1 cellular context compared by ENCODE assay signal in genomic region chr12:19440019-19440858, GRCh38.
A peak's percentile ranks its signal among the peaks of the same experiment; 100 is the strongest.
TF ChIP-seq lines count a peak whose summit lies in the region.

No MANE protein-coding gene starts in this region.

TF ChIP-seq in HepG2, 621 proteins besides CTCF, POLR2A, EP300 and RAD21 (continued from another document and continues in another):
- TF ChIP-seq GABPA (IDR thresholded peaks at IDR 0.05; ENCODE audit: low read depth, low read length) (no peak), GABPA (CRISPR knock-in tag; IDR thresholded peaks at IDR 0.05; ENCODE audit: low read depth) (peak; percentile 17; the same call in 1 of the 2 replicates), TCF12 (IDR thresholded peaks at IDR 0.05) (no peak), TCF12 (CRISPR knock-in tag; IDR thresholded peaks at IDR 0.05) (no peak), KAT7 (CRISPR knock-in tag; IDR thresholded peaks at IDR 0.05; ENCODE audit: borderline replicate concordance) (no peak), TEF (CRISPR knock-in tag; IDR thresholded peaks at IDR 0.05) (no peak), HES4 (CRISPR knock-in tag; IDR thresholded peaks at IDR 0.05; ENCODE audit: borderline replicate concordance) (peak; percentile 33; the same call in 1 of the 2 replicates), SIN3A (IDR thresholded peaks at IDR 0.05; ENCODE audit: borderline replicate concordance, low read depth, low read length) (peak; percentile 70; the same call in 1 of the 2 replicates), SIX1 (CRISPR knock-in tag; IDR thresholded peaks at IDR 0.05; ENCODE audit: borderline replicate concordance) (no peak), SMARCC2 (IDR thresholded peaks at IDR 0.05) (no peak), PHF8 (CRISPR knock-in tag; IDR thresholded peaks at IDR 0.05) (peak; percentile 48; the same call in 1 of the 2 replicates), ELF3 (CRISPR knock-in tag; IDR thresholded peaks at IDR 0.05) (no peak), SRSF9 (IDR thresholded peaks at IDR 0.05; ENCODE audit: borderline replicate concordance, insufficient read depth, low read depth, low read length, poor library complexity, severe bottlenecking) (no peak), ZNF142 (CRISPR knock-in tag; IDR thresholded peaks at IDR 0.05) (no peak), PHB2 (IDR thresholded peaks at IDR 0.05; ENCODE audit: partially characterized antibody) (no peak), ATM (IDR thresholded peaks at IDR 0.05; ENCODE audit: borderline replicate concordance) (no peak), MLXIP (CRISPR knock-in tag; IDR thresholded peaks at IDR 0.05; ENCODE audit: borderline replicate concordance) (no peak), ZNF276 (CRISPR knock-in tag; IDR thresholded peaks at IDR 0.05; ENCODE audit: low read depth) (no peak), ZNF839 (CRISPR knock-in tag; IDR thresholded peaks at IDR 0.05; ENCODE audit: borderline replicate concordance) (no peak), ZNF549 (CRISPR knock-in tag; IDR thresholded peaks at IDR 0.05) (no peak), ZNF382 (CRISPR knock-in tag; IDR thresholded peaks at IDR 0.05; ENCODE audit: borderline replicate concordance) (no peak), NPAS2 (CRISPR knock-in tag; IDR thresholded peaks at IDR 0.05; ENCODE audit: borderline replicate concordance) (no peak), JARID2 (CRISPR knock-in tag; IDR thresholded peaks at IDR 0.05; ENCODE audit: insufficient replicate concordance) (no peak), PITX1 (CRISPR knock-in tag; IDR thresholded peaks at IDR 0.05) (no peak), HOXA9 (CRISPR knock-in tag; IDR thresholded peaks at IDR 0.05; ENCODE audit: borderline replicate concordance) (0 out of 2 replicates have a peak, but pooled peaks have one; percentile 62), ZNF296 (CRISPR knock-in tag; conservative IDR thresholded peaks at IDR 0.05) (no peak), MTF1 (CRISPR knock-in tag; IDR thresholded peaks at IDR 0.05) (no peak), KDM5B (CRISPR knock-in tag; IDR thresholded peaks at IDR 0.05; ENCODE audit: borderline replicate concordance) (peak; percentile 59; the same call in 1 of the 2 replicates), NFE2L2 (IDR thresholded peaks at IDR 0.05; ENCODE audit: low read length) (no peak), KLF6 (CRISPR knock-in tag; IDR thresholded peaks at IDR 0.05) (no peak), REL (CRISPR knock-in tag; conservative IDR thresholded peaks at IDR 0.05) (0 out of 2 replicates have a peak, but pooled peaks have one; percentile 42), CREB3 (CRISPR knock-in tag; IDR thresholded peaks at IDR 0.05) (no peak), ZNF777 (CRISPR knock-in tag; IDR thresholded peaks at IDR 0.05) (peak; percentile 85)
- TF ChIP-seq, protein P1, sequence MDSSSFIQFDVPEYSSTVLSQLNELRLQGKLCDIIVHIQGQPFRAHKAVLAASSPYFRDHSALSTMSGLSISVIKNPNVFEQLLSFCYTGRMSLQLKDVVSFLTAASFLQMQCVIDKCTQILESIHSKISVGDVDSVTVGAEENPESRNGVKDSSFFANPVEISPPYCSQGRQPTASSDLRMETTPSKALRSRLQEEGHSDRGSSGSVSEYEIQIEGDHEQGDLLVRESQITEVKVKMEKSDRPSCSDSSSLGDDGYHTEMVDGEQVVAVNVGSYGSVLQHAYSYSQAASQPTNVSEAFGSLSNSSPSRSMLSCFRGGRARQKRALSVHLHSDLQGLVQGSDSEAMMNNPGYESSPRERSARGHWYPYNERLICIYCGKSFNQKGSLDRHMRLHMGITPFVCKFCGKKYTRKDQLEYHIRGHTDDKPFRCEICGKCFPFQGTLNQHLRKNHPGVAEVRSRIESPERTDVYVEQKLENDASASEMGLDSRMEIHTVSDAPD (CRISPR knock-in tag; IDR thresholded peaks at IDR 0.05): no peak
- TF ChIP-seq, protein P2, sequence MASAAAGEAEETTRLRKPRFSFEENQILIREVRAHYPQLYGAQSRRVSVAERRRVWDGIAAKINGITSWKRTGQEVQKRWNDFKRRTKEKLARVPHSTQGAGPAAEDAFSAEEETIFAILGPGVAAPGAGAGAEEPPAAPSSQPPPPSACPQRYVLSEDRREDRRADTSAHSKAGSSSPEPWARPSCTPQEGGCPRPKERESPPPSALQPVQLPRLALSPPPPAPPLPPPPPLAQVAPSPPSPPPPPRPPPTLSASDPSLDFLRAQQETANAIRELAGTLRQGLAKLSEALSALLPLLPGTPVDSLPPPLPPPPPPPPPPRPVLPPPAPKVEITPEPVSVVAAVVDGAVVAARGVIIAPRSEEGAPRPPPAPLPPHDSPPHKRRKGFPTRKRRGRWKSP (CRISPR knock-in tag; IDR thresholded peaks at IDR 0.05): peak; percentile 51; the same call in 1 of the 2 replicates
- TF ChIP-seq, protein P3, sequence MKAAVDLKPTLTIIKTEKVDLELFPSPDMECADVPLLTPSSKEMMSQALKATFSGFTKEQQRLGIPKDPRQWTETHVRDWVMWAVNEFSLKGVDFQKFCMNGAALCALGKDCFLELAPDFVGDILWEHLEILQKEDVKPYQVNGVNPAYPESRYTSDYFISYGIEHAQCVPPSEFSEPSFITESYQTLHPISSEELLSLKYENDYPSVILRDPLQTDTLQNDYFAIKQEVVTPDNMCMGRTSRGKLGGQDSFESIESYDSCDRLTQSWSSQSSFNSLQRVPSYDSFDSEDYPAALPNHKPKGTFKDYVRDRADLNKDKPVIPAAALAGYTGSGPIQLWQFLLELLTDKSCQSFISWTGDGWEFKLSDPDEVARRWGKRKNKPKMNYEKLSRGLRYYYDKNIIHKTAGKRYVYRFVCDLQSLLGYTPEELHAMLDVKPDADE (CRISPR knock-in tag; IDR thresholded peaks at IDR 0.05): no peak
- TF ChIP-seq, protein P4, sequence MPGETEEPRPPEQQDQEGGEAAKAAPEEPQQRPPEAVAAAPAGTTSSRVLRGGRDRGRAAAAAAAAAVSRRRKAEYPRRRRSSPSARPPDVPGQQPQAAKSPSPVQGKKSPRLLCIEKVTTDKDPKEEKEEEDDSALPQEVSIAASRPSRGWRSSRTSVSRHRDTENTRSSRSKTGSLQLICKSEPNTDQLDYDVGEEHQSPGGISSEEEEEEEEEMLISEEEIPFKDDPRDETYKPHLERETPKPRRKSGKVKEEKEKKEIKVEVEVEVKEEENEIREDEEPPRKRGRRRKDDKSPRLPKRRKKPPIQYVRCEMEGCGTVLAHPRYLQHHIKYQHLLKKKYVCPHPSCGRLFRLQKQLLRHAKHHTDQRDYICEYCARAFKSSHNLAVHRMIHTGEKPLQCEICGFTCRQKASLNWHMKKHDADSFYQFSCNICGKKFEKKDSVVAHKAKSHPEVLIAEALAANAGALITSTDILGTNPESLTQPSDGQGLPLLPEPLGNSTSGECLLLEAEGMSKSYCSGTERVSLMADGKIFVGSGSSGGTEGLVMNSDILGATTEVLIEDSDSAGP (CRISPR knock-in tag; IDR thresholded peaks at IDR 0.05; ENCODE audit: borderline replicate concordance): 0 out of 2 replicates have a peak, but pooled peaks have one; percentile 60
